Comparison of ENCODE assay signal across 25 cellular contexts in the genomic region with DNA sequence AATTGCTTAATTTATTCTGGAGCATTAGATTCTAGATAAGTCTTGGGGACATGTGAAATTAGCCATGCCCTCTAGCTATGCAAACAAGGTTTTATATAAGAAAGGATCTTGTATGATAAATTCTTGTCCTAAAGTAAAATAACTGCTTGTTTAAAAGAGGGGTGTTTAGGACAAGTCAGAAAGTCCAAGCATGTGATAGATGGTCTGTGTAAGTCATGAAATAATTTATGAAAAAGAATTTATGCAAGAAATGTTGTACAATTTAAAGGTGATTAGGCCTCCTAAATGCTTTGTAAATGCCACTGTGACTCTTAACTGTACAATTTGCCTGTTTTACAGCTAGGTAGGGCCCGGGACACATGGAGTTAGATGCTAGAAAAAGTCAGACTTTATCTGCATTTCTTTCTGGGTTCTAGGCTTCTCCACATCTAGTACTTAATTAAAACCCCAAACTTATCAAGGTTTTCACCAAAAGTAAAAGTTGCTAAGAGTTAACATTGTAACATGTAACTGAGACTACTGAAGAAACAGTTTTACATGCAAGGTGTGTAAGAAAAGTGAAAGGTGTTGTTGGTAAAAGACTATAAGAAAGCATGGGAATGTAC. TPM values are rescaled to one million over a fixed set of nuclear protein-coding genes. Genes with fewer than 3 reads are reported as not detected.
DNase-seq lines count a peak whose midpoint lies in the region; ATAC-seq and TF ChIP-seq lines count a peak whose summit lies in the region.
"Had no signal": no experiment of that assay in that cellular context is flagged by ENCODE, and none has a peak within 500 bp of the region (broad histone marks: within the 10 kb centered on the region; RNA-seq: fewer than 3 reads in every experiment).

No MANE protein-coding gene starts in this region.

- no peak overlapping the region for H3K4me2 ChIP-seq in IMR-90 (ENCODE audit: low read depth, low read length)

- BruUV-seq in IMR-90 (replicated peaks; lab: Mats Ljungman, UMichigan) = no TSS peak

- peaks cover 38% of the 10 kb centered on the region for H3K36me3 Mint-ChIP-seq in CD8-positive, alpha-beta T cell

- no peak overlapping the region for H3K9ac ChIP-seq in IMR-90 (ENCODE audit: low read depth, low read length)

- no peak overlapping the region for H2BK20ac ChIP-seq in IMR-90 (ENCODE audit: low read depth, low read length)

- no peak overlapping the region for H2BK5ac ChIP-seq in IMR-90 (ENCODE audit: low read depth, low read length, poor library complexity, severe bottlenecking)

- no peak overlapping the region for H3K4me3 Mint-ChIP-seq in CD8-positive, alpha-beta T cell
- H3K4me3 Mint-ChIP-seq: activated naive CD8-positive, alpha-beta T cell treated with anti-CD3 and anti-CD28 coated beads, Interleukin-2, amount 50 U/mL, for 24 hours had no signal

- in situ Hi-C loops in IMR-90 (cut with MboI; ENCODE audit: low sequenced_read_pairs) = loop anchor here (25.0 kb wide), 1 partner anchor 1326 kb away; a partner anchor contains a TSS

- intact Hi-C loops in IMR-90 (cut with micrococcal nuclease) = no loop called here
- intact Hi-C loops in CD8-positive, alpha-beta T cell (cut with DNase I, micrococcal nuclease) = no loop called here

- no peak overlapping the region for H2AK9ac ChIP-seq in IMR-90 (replicated peaks; ENCODE audit: low read depth, low read length, poor library complexity)

- H3K9me1 ChIP-seq in IMR-90 (ENCODE audit: insufficient read depth, low read length) = no peaks in the 10 kb centered on the region

- DNase-seq in EL = peak; percentile 14
- peak; percentile 11 for DNase-seq in IMR-90
- peak; percentile 5 for DNase-seq in RKO (ENCODE audit: low spot score)
- DNase-seq in fibroblast of the aortic adventitia (ENCODE audit: low read depth) = peak; percentile 5
- DNase-seq in CD8-positive, alpha-beta T cell = no peak
- no peak for DNase-seq in activated CD4-positive, CD25-positive, alpha-beta regulatory T cell treated with anti-CD3 and anti-CD28 coated beads, Interleukin-2, amount 50 U/mL, for 72 hours
- DNase-seq in globus pallidus (ENCODE audit: low spot score) = no peak
- no peak for DNase-seq in NCI-H526 treated with DMSO at 0.1 percent for 48 hours (lab: John Stamatoyannopoulos, UW)
- DNase-seq: activated naive CD8-positive, alpha-beta T cell treated with anti-CD3 and anti-CD28 coated beads, Interleukin-2, amount 50 U/mL, for 24 hours; AML-193; caudate nucleus; GDM1; hippocampal formation; MG63; midbrain; NCI-H187 treated with DMSO at 0.1 percent for 48 hours; spleen had no signal

- H3K27me3 ChIP-seq in IMR-90 (ENCODE audit: control insufficient read depth, insufficient read depth, low read length) = no peaks in the 10 kb centered on the region
- no peaks in the 10 kb centered on the region for H3K27me3 ChIP-seq in CD8-positive, alpha-beta T cell (ENCODE audit: insufficient read depth, low read length)
- H3K27me3 ChIP-seq: MG63, spleen, suprapubic skin had no signal

- no peak overlapping the region for H3K4ac ChIP-seq in IMR-90 (ENCODE audit: low read depth, low read length)

- no peak overlapping the region for H3K27ac ChIP-seq in IMR-90 (ENCODE audit: insufficient read depth, low read length)
- H3K27ac ChIP-seq in CD8-positive, alpha-beta T cell (ENCODE audit: low read depth, low read length) = no peak overlapping the region
- H3K27ac ChIP-seq: prostate gland, spleen, suprapubic skin had no signal

- H3K23ac ChIP-seq in IMR-90 (ENCODE audit: low read depth, low read length) = no peak overlapping the region

- no CpG with 5 or more reads among the region's 1 CpG for WGBS in IMR-90 (ENCODE audit: extremely low coverage in 2 of 2, insufficient read length in 1 of 2), 2 experiments

- POLR2A ChIA-PET in IMR-90 (lab: Charles Lee; ENCODE audit: unreplicated experiment) = no interaction called here
- POLR2A ChIA-PET in CD8-positive, alpha-beta T cell (lab: Charles Lee) = interaction anchor here (0.8 kb wide), 1 partner anchor 18 kb away, joined by 3 read pairs; no protein-coding TSS in a partner anchor

- TF ChIP-seq RAD21 in IMR-90 (IDR thresholded peaks at IDR 0.05; ENCODE audit: low read length) = no peak

- H2BK15ac ChIP-seq in IMR-90 (ENCODE audit: low read depth, low read length) = no peak overlapping the region

- peaks cover 16 to 17% of the 10 kb centered on the region in 2 experiments for H3K79me1 ChIP-seq in IMR-90 (ENCODE audit: low read depth in 1 of 2, low read length in 2 of 2)

- H3K36me3 ChIP-seq in IMR-90 (ENCODE audit: control insufficient read depth, insufficient read depth, low read length) = no peaks in the 10 kb centered on the region
- H3K36me3 ChIP-seq in CD8-positive, alpha-beta T cell (ENCODE audit: insufficient read depth, low read length) = peaks cover 4% of the 10 kb centered on the region
- H3K36me3 ChIP-seq: prostate gland, suprapubic skin had no signal

- TF ChIP-seq CTCF in IMR-90 (conservative IDR thresholded peaks at IDR 0.05; ENCODE audit: low read depth, low read length) (no peak), fibroblast of the aortic adventitia (IDR thresholded peaks at IDR 0.05; ENCODE audit: insufficient read depth, low read length) (no peak)
- no peak for TF ChIP-seq CTCF in CD8-positive, alpha-beta T cell (IDR thresholded peaks at IDR 0.05)

- H2AFZ ChIP-seq in IMR-90 (replicated peaks; ENCODE audit: low read length, poor library complexity) = no peak overlapping the region

- TF ChIP-seq POLR2A in IMR-90 (IDR thresholded peaks at IDR 0.05; ENCODE audit: low read depth, low read length) = no peak

- H4K20me1 ChIP-seq in IMR-90 (ENCODE audit: insufficient read depth, low read length) = peaks cover 14% of the 10 kb centered on the region; the same call in 1 of the 2 replicates

- dilution Hi-C loops in IMR-90 (cut with HindIII; ENCODE audit: low sequenced_read_pairs, unreplicated experiment) = no loop called here

- H3K18ac ChIP-seq in IMR-90 (ENCODE audit: low read depth, low read length) = no peak overlapping the region

- CTCF ChIA-PET in IMR-90 (lab: Yijun Ruan, JAX) = no interaction called here
- CTCF ChIA-PET in CD8-positive, alpha-beta T cell (lab: Charles Lee) = interaction anchor here (1.2 to 1.4 kb wide), 2 partner anchors 8 to 419 kb away, joined by 3 read pairs; no protein-coding TSS in a partner anchor

- peaks cover 2% of the 10 kb centered on the region; the same call in 1 of the 2 replicates for H3K4me1 ChIP-seq in IMR-90 (ENCODE audit: control insufficient read depth, insufficient read depth, low read length)
- H3K4me1 ChIP-seq in CD8-positive, alpha-beta T cell (ENCODE audit: insufficient read depth, low read length) = peaks cover 31% of the 10 kb centered on the region
- H3K4me1 ChIP-seq: Caco-2, prostate gland had no signal

- H3K4me3 ChIP-seq in IMR-90 (ENCODE audit: insufficient read depth, low read depth, low read length) = no peak overlapping the region
- H3K4me3 ChIP-seq in fibroblast of the aortic adventitia (ENCODE audit: low read depth, low read length) = no peak overlapping the region
- no peak overlapping the region for H3K4me3 ChIP-seq in CD8-positive, alpha-beta T cell (ENCODE audit: low read depth, low read length)
- H3K4me3 ChIP-seq: MG63, prostate gland, spleen, suprapubic skin had no signal

- H3K4me1 Mint-ChIP-seq in CD8-positive, alpha-beta T cell (ENCODE audit: low read depth) = peaks cover 65% of the 10 kb centered on the region

- no peak overlapping the region for H3K56ac ChIP-seq in IMR-90 (ENCODE audit: extremely low read depth, insufficient read depth, low read length)

- no peak overlapping the region for H3K14ac ChIP-seq in IMR-90 (replicated peaks; ENCODE audit: low read depth, low read length)

- H4K8ac ChIP-seq in IMR-90 (ENCODE audit: low read depth in 2 of 2, low read length in 2 of 2) = no peak overlapping the region

- no peak overlapping the region for H2AK5ac ChIP-seq in IMR-90 (ENCODE audit: low read depth, low read length)

- H3K27me3 Mint-ChIP-seq in CD8-positive, alpha-beta T cell (ENCODE audit: low read depth) = no peaks in the 10 kb centered on the region
- H3K27me3 Mint-ChIP-seq: activated naive CD8-positive, alpha-beta T cell treated with anti-CD3 and anti-CD28 coated beads, Interleukin-2, amount 50 U/mL, for 24 hours had no signal

- no peak overlapping the region for H4K91ac ChIP-seq in IMR-90 (ENCODE audit: insufficient read depth, low read depth, low read length)

- no peak for ATAC-seq in IMR-90 (ENCODE audit: low read depth)
- ATAC-seq in CD8-positive, alpha-beta T cell = no peak
- ATAC-seq: activated CD4-positive, CD25-positive, alpha-beta regulatory T cell treated with anti-CD3 and anti-CD28 coated beads, Interleukin-2, amount 50 U/mL, for 24 hours; activated naive CD8-positive, alpha-beta T cell treated with anti-CD3 and anti-CD28 coated beads, Interleukin-2, amount 50 U/mL, for 24 hours; esophagus mucosa had no signal

- H2BK120ac ChIP-seq in IMR-90 (ENCODE audit: low read depth, low read length) = no peak overlapping the region

- H3K9me3 ChIP-seq in IMR-90 (ENCODE audit: control insufficient read depth, insufficient read depth, low read length) = peaks cover 6% of the 10 kb centered on the region
- peaks cover 7% of the 10 kb centered on the region for H3K9me3 ChIP-seq in CD8-positive, alpha-beta T cell (ENCODE audit: low read length)
- H3K9me3 ChIP-seq: prostate gland, suprapubic skin had no signal

- no peaks in the 10 kb centered on the region for H3K9me3 Mint-ChIP-seq in CD8-positive, alpha-beta T cell

- H3K27ac Mint-ChIP-seq in CD8-positive, alpha-beta T cell = no peak overlapping the region
- H3K27ac Mint-ChIP-seq: activated naive CD8-positive, alpha-beta T cell treated with anti-CD3 and anti-CD28 coated beads, Interleukin-2, amount 50 U/mL, for 24 hours had no signal

- no peak overlapping the region for H4K5ac ChIP-seq in IMR-90 (ENCODE audit: low read depth, low read length)

RNA-seq across cellular contexts. Expression of a gene that starts 13.2 kb away (rescaled TPM):
- total RNA-seq in IMR-90 (2012; rRNA removed) = 10.6 and 14.7 TPM in 2 replicates
- polyA plus RNA-seq in IMR-90 (2012; rRNA removed) = 6.4 and 6.9 TPM in 2 replicates
- 0.99 and 1.4 TPM in 2 replicates for polyA plus RNA-seq in IMR-90 (2012; cell fraction: cytosol; rRNA removed)
- polyA plus RNA-seq in IMR-90 (2012; cell fraction: nucleus; rRNA removed; ENCODE audit: low replicate concordance) = 5.6 and 24.3 TPM in 2 replicates
- 11.2 and 25.8 TPM in 2 replicates for total RNA-seq in fibroblast of the aortic adventitia (ENCODE audit: low replicate concordance)
- 10 to 100 TPM; 42.8 to 45.9 TPM for total RNA-seq in CD8-positive, alpha-beta T cell

RNA-seq across cellular contexts. Expression of a gene that starts 13.6 kb away (rescaled TPM):
- total RNA-seq in IMR-90 (2012; rRNA removed) = 15.8 and 16.7 TPM in 2 replicates
- polyA plus RNA-seq in IMR-90 (2012; rRNA removed) = 6.6 and 7.7 TPM in 2 replicates
- 3.5 and 5.6 TPM in 2 replicates for polyA plus RNA-seq in IMR-90 (2012; cell fraction: cytosol; rRNA removed)
- 2.9 and 7.5 TPM in 2 replicates for polyA plus RNA-seq in IMR-90 (2012; cell fraction: nucleus; rRNA removed; ENCODE audit: low replicate concordance)
- 11.9 and 13.8 TPM in 2 replicates for total RNA-seq in fibroblast of the aortic adventitia (ENCODE audit: low replicate concordance)
- 10 to 100 TPM; 17.2 to 19.9 TPM for total RNA-seq in CD8-positive, alpha-beta T cell

RNA-seq across cellular contexts. Expression of a gene that starts 60.0 kb away (rescaled TPM):
- total RNA-seq in IMR-90 (2012; rRNA removed) = not detected in 2 replicates
- polyA plus RNA-seq in IMR-90 (2012; rRNA removed) = not detected in 2 replicates
- polyA plus RNA-seq in IMR-90 (2012; cell fraction: cytosol; rRNA removed) = not detected in 2 replicates
- not detected in 2 replicates for polyA plus RNA-seq in IMR-90 (2012; cell fraction: nucleus; rRNA removed; ENCODE audit: low replicate concordance)
- not detected in 2 replicates for total RNA-seq in fibroblast of the aortic adventitia (ENCODE audit: low replicate concordance)
- total RNA-seq in CD8-positive, alpha-beta T cell = 1 to 10 TPM in 1 of 2 experiments, under 1 TPM in 1; 0.92 to 1.2 TPM
- total RNA-seq: Caco-2, HT1080, kidney epithelial cell, SK-MEL-5 had no signal

Comparison
In these comparisons a context has a peak if more than half of its experiments do, and no peak if none do; other contexts are left out.
1. DNase-seq: peak in EL (single experiment), IMR-90 (single experiment), RKO (single experiment) and fibroblast of the aortic adventitia (single experiment); none in CD8-positive, alpha-beta T cell (0 of 7), activated CD4-positive, CD25-positive, alpha-beta regulatory T cell treated with anti-CD3 and anti-CD28 coated beads, Interleukin-2, amount 50 U/mL, for 72 hours (single experiment), globus pallidus (single experiment) and NCI-H526 treated with DMSO at 0.1 percent for 48 hours (single experiment).